23 cellular contexts compared by ENCODE assay signal in genomic region chr1:230679854-230680253, GRCh38. TPM values are rescaled to one million over a fixed set of nuclear protein-coding genes. Genes with fewer than 3 reads are reported as not detected.
DNase-seq lines count a peak whose midpoint lies in the region; TF ChIP-seq lines count a peak whose summit lies in the region.
"Had no signal": no experiment of that assay in that cellular context is flagged by ENCODE, and none has a peak within 500 bp of the region (broad histone marks: within the 10 kb centered on the region; RNA-seq: fewer than 3 reads in every experiment).

No MANE protein-coding gene starts in this region.

- intact Hi-C loops in MCF 10A (cut with micrococcal nuclease): loop anchor here (2.0 to 5.0 kb wide), 3 partner anchors 37 to 532 kb away; partner anchors contain the start of gene COG2
- intact Hi-C loops in breast epithelium (cut with DNase I; ENCODE audit: low total_unique reads): no loop called here

- CTCF ChIA-PET in MCF 10A (lab: Yijun Ruan, JAX): interaction anchor here (0.8 to 1.7 kb wide), 3 partner anchors 18 to 94 kb away, joined by 3 to 13 read pairs (median 4); no protein-coding TSS in a partner anchor

- TF ChIP-seq CTCF in MCF 10A (IDR thresholded peaks at IDR 0.05; ENCODE audit: unreplicated experiment) (no peak), breast epithelium (IDR thresholded peaks at IDR 0.05) (no peak), KMS-11 (conservative IDR thresholded peaks at IDR 0.05; ENCODE audit: low read depth, low read length) (no peak), fibroblast of pulmonary artery (IDR thresholded peaks at IDR 0.05; ENCODE audit: low read length, missing control alignments) (no peak), type B pancreatic cell (conservative IDR thresholded peaks at IDR 0.05) (no peak)

- H3K27ac Mint-ChIP-seq in MCF 10A (ENCODE audit: low read depth, unreplicated experiment) (peak overlapping the region; percentile 1), type B pancreatic cell (peak overlapping the region; percentile 18)
- H3K27ac Mint-ChIP-seq: CD4-positive, CD25-positive, alpha-beta regulatory T cell had no signal

- no peaks in the 10 kb centered on the region for H3K27me3 ChIP-seq in breast epithelium
- no peaks in the 10 kb centered on the region for H3K27me3 ChIP-seq in KMS-11 (ENCODE audit: insufficient read depth, low read depth)
- H3K27me3 ChIP-seq: BE2C, Peyer's patch, SJCRH30 had no signal

- DNase-seq in MCF 10A (ENCODE audit: unreplicated experiment): no peak
- no peak for DNase-seq in breast epithelium (ENCODE audit: low spot score in 2 of 2)
- DNase-seq in fibroblast of pulmonary artery (ENCODE audit: low read depth): peak; percentile 6
- no peak for DNase-seq in type B pancreatic cell (ENCODE audit: extremely low spot score, unreplicated experiment)
- no peak for DNase-seq in amniotic stem cell (lab: John Stamatoyannopoulos, UW)
- DNase-seq in HCEC 1CT: no peak
- DNase-seq: BE2C; CD4-positive, CD25-positive, alpha-beta regulatory T cell; DMS 273 treated with DMSO at 0.1 percent for 48 hours; DMS79 treated with DMSO at 0.1 percent for 48 hours; KG1; MV-4-11; NCI-H1105 treated with DMSO at 0.1 percent for 48 hours; NCI-H1694; NCI-H2081; NCI-H2171; NCI-H345; NCI-H524 treated with DMSO at 0.1 percent for 48 hours; Peyer's patch had no signal

- H3K4me3 Mint-ChIP-seq in MCF 10A (ENCODE audit: unreplicated experiment) (no peak overlapping the region), type B pancreatic cell (no peak overlapping the region)
- H3K4me3 Mint-ChIP-seq: CD4-positive, CD25-positive, alpha-beta regulatory T cell had no signal

- peaks cover 83% of the 10 kb centered on the region for H3K36me3 Mint-ChIP-seq in MCF 10A (ENCODE audit: insufficient read depth, unreplicated experiment)
- H3K36me3 Mint-ChIP-seq in type B pancreatic cell: peaks cover 41% of the 10 kb centered on the region

- peak overlapping the region; percentile 61; the same call in 1 of the 2 replicates for H3K4me2 ChIP-seq in KMS-11

- no peak overlapping the region for H3K27ac ChIP-seq in breast epithelium
- peak overlapping the region; percentile 64; the same call in 1 of the 2 replicates for H3K27ac ChIP-seq in KMS-11
- H3K27ac ChIP-seq: Peyer's patch, SJCRH30 had no signal

- no peaks in the 10 kb centered on the region for H3K9me3 ChIP-seq in breast epithelium
- H3K9me3 ChIP-seq: BE2C, SJCRH30 had no signal

- no peak for TF ChIP-seq POLR2A in breast epithelium (IDR thresholded peaks at IDR 0.05)

- no peaks in the 10 kb centered on the region for H4K20me1 ChIP-seq in KMS-11 (ENCODE audit: insufficient read depth)

- H3K4me1 ChIP-seq in breast epithelium (no peaks in the 10 kb centered on the region), KMS-11 (ENCODE audit: low read depth, poor library complexity, severe bottlenecking) (peaks cover 53% of the 10 kb centered on the region)

- no peak overlapping the region for H3K4me3 ChIP-seq in breast epithelium
- no peak overlapping the region for H3K4me3 ChIP-seq in KMS-11 (IDR thresholded peaks at IDR 0.05; ENCODE audit: insufficient read depth, low read depth, low read length)
- H3K4me3 ChIP-seq in fibroblast of pulmonary artery (replicated peaks; ENCODE audit: low read depth, low read length): no peak overlapping the region
- H3K4me3 ChIP-seq: Peyer's patch, SJCRH30 had no signal

- H3K9me3 Mint-ChIP-seq in MCF 10A (ENCODE audit: unreplicated experiment): peaks cover 8% of the 10 kb centered on the region
- peaks cover 7% of the 10 kb centered on the region for H3K9me3 Mint-ChIP-seq in type B pancreatic cell

- peaks cover 3% of the 10 kb centered on the region for H3K36me3 ChIP-seq in breast epithelium
- H3K36me3 ChIP-seq in KMS-11 (ENCODE audit: insufficient read depth): peaks cover 6% of the 10 kb centered on the region; the same call in 1 of the 2 replicates

- H3K9ac ChIP-seq in KMS-11: no peak overlapping the region

- BruUV-seq in MCF 10A (replicated peaks; lab: Mats Ljungman, UMichigan): no TSS peak

- peaks cover 24% of the 10 kb centered on the region for H3K4me1 Mint-ChIP-seq in MCF 10A (ENCODE audit: insufficient read depth, unreplicated experiment)
- H3K4me1 Mint-ChIP-seq in type B pancreatic cell (ENCODE audit: unreplicated experiment): peaks cover 26% of the 10 kb centered on the region
- H3K4me1 Mint-ChIP-seq: CD4-positive, CD25-positive, alpha-beta regulatory T cell had no signal

- no peak overlapping the region for H2AFZ ChIP-seq in KMS-11 (ENCODE audit: low read depth)

- POLR2A ChIA-PET in MCF 10A (lab: Yijun Ruan, JAX): interaction anchor here (0.6 to 4.1 kb wide), 4 partner anchors 10 to 1240 kb away, joined by 3 to 31 read pairs (median 4); partner anchors contain the start of gene COG2

- no peaks in the 10 kb centered on the region for H3K79me2 ChIP-seq in KMS-11 (ENCODE audit: insufficient read depth, low read depth)

- no peaks in the 10 kb centered on the region for H3K27me3 Mint-ChIP-seq in MCF 10A (ENCODE audit: insufficient read depth, unreplicated experiment)
- no peaks in the 10 kb centered on the region for H3K27me3 Mint-ChIP-seq in type B pancreatic cell
- H3K27me3 Mint-ChIP-seq: CD4-positive, CD25-positive, alpha-beta regulatory T cell had no signal

RNA-seq across cellular contexts. Expression of gene AGT, which starts 34.1 kb away (rescaled TPM):
- total RNA-seq in MCF 10A (2022): not detected in 2 replicates
- total RNA-seq in breast epithelium: 1 to 10 TPM in 2 of 3 donors, under 1 TPM in 1; 0.59 to 9.1 (median 8.2) TPM
- total RNA-seq in type B pancreatic cell (ENCODE audit: low replicate concordance): 125 and 163 TPM in 2 replicates
- total RNA-seq: A673; CD4-positive, CD25-positive, alpha-beta regulatory T cell; OCI-LY7 had no signal

RNA-seq across cellular contexts. Expression of gene COG2, which starts 37.6 kb away (rescaled TPM):
- total RNA-seq in MCF 10A (2022) (39.5 and 46.7 TPM in 2 replicates), breast epithelium (10 to 100 TPM; 22.9 to 44.3 (median 33.4) TPM), type B pancreatic cell (ENCODE audit: low replicate concordance) (34.0 and 37.9 TPM in 2 replicates)

Comparison
In these comparisons a context has a peak if more than half of its experiments do, and no peak if none do; other contexts are left out.
1. RNA of gene AGT, which starts 34.1 kb away (total RNA-seq): 125 to 163 TPM in type B pancreatic cell; 0.59 to 9.1 TPM in breast epithelium and not detected in MCF 10A; every median in the first group is over 10 times any median in the second.